8 cellular contexts compared by ENCODE assay signal in the genomic region with DNA sequence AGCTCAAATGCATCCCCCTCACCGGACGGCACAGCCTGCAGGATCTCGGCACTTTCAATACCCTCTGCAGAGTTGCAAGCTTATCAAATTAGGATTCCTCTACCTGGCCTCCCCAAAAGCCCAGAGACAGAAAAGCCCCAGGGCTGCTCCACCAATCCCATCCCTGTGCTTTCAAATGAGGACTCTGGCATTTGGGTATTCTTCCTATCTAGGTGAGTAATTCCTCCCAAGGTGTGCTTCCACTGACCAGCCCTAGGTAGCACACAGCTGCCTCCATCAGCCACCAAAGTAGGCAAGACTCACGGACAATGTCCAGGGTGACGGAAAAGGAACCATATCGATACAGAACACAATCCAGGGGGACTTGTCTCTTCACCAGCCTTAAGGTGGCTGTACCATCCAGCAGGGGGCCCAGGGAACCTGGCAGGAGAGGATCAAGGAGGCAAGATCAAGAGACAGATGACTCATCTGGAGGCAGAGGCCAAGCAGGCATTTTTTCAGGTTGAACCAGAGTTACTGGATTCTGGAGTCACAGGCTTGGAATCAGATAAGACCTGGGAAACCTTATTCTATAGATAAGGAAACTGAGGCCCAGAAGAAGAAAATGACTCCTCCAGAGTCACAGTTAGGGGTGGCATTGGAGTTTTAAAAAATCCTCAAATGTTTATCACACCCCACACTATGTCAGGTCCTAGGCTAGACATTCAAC. TPM values are rescaled to one million over a fixed set of nuclear protein-coding genes. Genes with fewer than 3 reads are reported as not detected.
DNase-seq lines count a peak whose midpoint lies in the region; ATAC-seq, FAIRE-seq and TF ChIP-seq lines count a peak whose summit lies in the region.

No MANE protein-coding gene starts in this region.

- H3K4me3 Mint-ChIP-seq in stimulated activated memory B cell treated with anti-CD40 and anti-IgM and Interleukin-4, amounts not matched to agents 10 μg/mL and 1 μg/mL and 100 μg/mL, for 72 hours = no peak overlapping the region

- peak; percentile 68 for ATAC-seq in stimulated activated memory B cell treated with anti-CD40 and anti-IgM and Interleukin-4, amounts not matched to agents 10 μg/mL and 1 μg/mL and 100 μg/mL, for 72 hours
- ATAC-seq in HG03175 (IDR thresholded peaks at IDR 0.05; ENCODE audit: unreplicated experiment) = no peak
- no peak for ATAC-seq in GM21360 (IDR thresholded peaks at IDR 0.05; ENCODE audit: unreplicated experiment)

- no peaks in the 10 kb centered on the region for H3K4me1 ChIP-seq in endothelial cell of umbilical vein (ENCODE audit: control insufficient read depth, extremely low read depth, insufficient read depth, low read length)

- H3K36me3 Mint-ChIP-seq in stimulated activated memory B cell treated with anti-CD40 and anti-IgM and Interleukin-4, amounts not matched to agents 10 μg/mL and 1 μg/mL and 100 μg/mL, for 72 hours = peaks cover 31% of the 10 kb centered on the region

- peaks cover 3 to 22% of the 10 kb centered on the region in 2 experiments for H3K36me3 ChIP-seq in endothelial cell of umbilical vein (ENCODE audit: control insufficient read depth in 2 of 2, extremely low read depth in 1 of 2, insufficient read depth in 2 of 2, low read length in 2 of 2)

- H3K27ac ChIP-seq in endothelial cell of umbilical vein (ENCODE audit: insufficient read depth, low read depth, low read length) = no peak overlapping the region

- no peak overlapping the region for H3K4me3 ChIP-seq in WI38 (ENCODE audit: low read depth, low read length)
- no peak overlapping the region for H3K4me3 ChIP-seq in endothelial cell of umbilical vein (replicated peaks in 1 of 3; ENCODE audit: insufficient read depth in 1 of 3, low read depth in 1 of 3, low read length in 3 of 3)

- POLR2A ChIA-PET in endothelial cell of umbilical vein (lab: Charles Lee) = interaction anchor here (0.6 to 1.4 kb wide), 2 partner anchors 18 to 97 kb away, joined by 3 read pairs; a partner anchor contains a TSS

- no peaks in the 10 kb centered on the region for H3K9me3 ChIP-seq in endothelial cell of umbilical vein (replicated peaks; ENCODE audit: control insufficient read depth, insufficient read depth, low read length)

- H3K9me1 ChIP-seq in endothelial cell of umbilical vein (replicated peaks; ENCODE audit: control insufficient read depth, extremely low read depth, insufficient read depth, low read length) = no peaks in the 10 kb centered on the region

- H3K4me1 Mint-ChIP-seq in stimulated activated memory B cell treated with anti-CD40 and anti-IgM and Interleukin-4, amounts not matched to agents 10 μg/mL and 1 μg/mL and 100 μg/mL, for 72 hours = peaks cover 5% of the 10 kb centered on the region

- TF ChIP-seq POLR2A in endothelial cell of umbilical vein (IDR thresholded peaks at IDR 0.05; ENCODE audit: low read depth, low read length) = no peak

- FAIRE-seq in endothelial cell of umbilical vein (lab: Jason Lieb, UNC) = peak; percentile 82

- no peak overlapping the region for H3K4me2 ChIP-seq in endothelial cell of umbilical vein (ENCODE audit: insufficient read depth, low read length)

- no peaks in the 10 kb centered on the region for H3K79me2 ChIP-seq in endothelial cell of umbilical vein (ENCODE audit: control insufficient read depth, insufficient read depth, low read length)

- H3K27me3 Mint-ChIP-seq in stimulated activated memory B cell treated with anti-CD40 and anti-IgM and Interleukin-4, amounts not matched to agents 10 μg/mL and 1 μg/mL and 100 μg/mL, for 72 hours = no peaks in the 10 kb centered on the region

- H2AFZ ChIP-seq in endothelial cell of umbilical vein (ENCODE audit: low read depth, low read length) = no peak overlapping the region

- no peak overlapping the region for H3K9ac ChIP-seq in endothelial cell of umbilical vein (replicated peaks; ENCODE audit: extremely low read depth, insufficient read depth, low read length)

- BruUV-seq in endothelial cell of umbilical vein (replicated peaks; lab: Mats Ljungman, UMichigan) = no TSS peak

- dilution Hi-C loops in endothelial cell of umbilical vein (cut with MboI; ENCODE audit: extremely low pct_ligation_motif_present, low sequenced_read_pairs) = no loop called here

- DNase-seq in AG08395 (ENCODE audit: low spot score) = peak; percentile 71
- peak; percentile 87 for DNase-seq in HT-29 (ENCODE audit: low spot score)
- peak; percentile 40 for DNase-seq in endothelial cell of umbilical vein (ENCODE audit: low read depth, low spot score)
- DNase-seq in cerebellar cortex (ENCODE audit: low spot score) = no peak

- CTCF ChIA-PET in endothelial cell of umbilical vein (lab: Charles Lee) = interaction anchor here (0.6 to 3.3 kb wide), 7 partner anchors 12 to 90 kb away, joined by 3 to 11 read pairs (median 5); a partner anchor contains a TSS

- H3K27ac Mint-ChIP-seq in stimulated activated memory B cell treated with anti-CD40 and anti-IgM and Interleukin-4, amounts not matched to agents 10 μg/mL and 1 μg/mL and 100 μg/mL, for 72 hours = peak overlapping the region; percentile 44

- intact Hi-C loops in endothelial cell of umbilical vein (cut with micrococcal nuclease) = no loop called here

- TF ChIP-seq CTCF in WI38 (IDR thresholded peaks at IDR 0.05; ENCODE audit: low read depth, low read length) (peak; percentile 50), endothelial cell of umbilical vein (IDR thresholded peaks at IDR 0.05; ENCODE audit: extremely low read depth in 1 of 2, insufficient read depth in 1 of 2, low read depth in 1 of 2, low read length in 2 of 2) (peak; percentile 34 to 37)

- no peaks in the 10 kb centered on the region for H3K27me3 ChIP-seq in endothelial cell of umbilical vein (ENCODE audit: control insufficient read depth in 2 of 2, insufficient read depth in 2 of 2, low read length in 2 of 2)

- no peaks in the 10 kb centered on the region for H3K9me3 Mint-ChIP-seq in stimulated activated memory B cell treated with anti-CD40 and anti-IgM and Interleukin-4, amounts not matched to agents 10 μg/mL and 1 μg/mL and 100 μg/mL, for 72 hours

- no peaks in the 10 kb centered on the region for H4K20me1 ChIP-seq in endothelial cell of umbilical vein (replicated peaks; ENCODE audit: control insufficient read depth, extremely low read depth, insufficient read depth, low read length)

RNA-seq across cellular contexts. Expression of a gene that starts 9.9 kb away (rescaled TPM):
- total RNA-seq in HT-29 (2014; rRNA removed; shearing (Covaris generic)) = 2.7 and 7.6 TPM in 2 replicates
- 0.42 and 0.51 TPM in 2 replicates for total RNA-seq in endothelial cell of umbilical vein
- polyA plus RNA-seq in endothelial cell of umbilical vein = 0.99 and 2.0 TPM in 2 replicates
- 0.43 and 0.69 TPM in 2 replicates for polyA plus RNA-seq in endothelial cell of umbilical vein (2011; cell fraction: cytosol; rRNA removed)
- polyA plus RNA-seq in endothelial cell of umbilical vein (2011; cell fraction: nucleus; rRNA removed) = 1.8 and 1.9 TPM in 2 replicates
- polyA plus RNA-seq in endothelial cell of umbilical vein (2012) = 0.40 and 0.59 TPM in 2 replicates
- polyA minus RNA-seq in endothelial cell of umbilical vein = 0.73 and 0.83 TPM in 2 replicates
- polyA minus RNA-seq in endothelial cell of umbilical vein (2011; cell fraction: cytosol; rRNA and poly(A)+ RNA removed) = not detected
- polyA minus RNA-seq in endothelial cell of umbilical vein (2011; cell fraction: nucleus; rRNA and poly(A)+ RNA removed) = 1.1 TPM in 1 of 2 replicates, not detected in the other

RNA-seq across cellular contexts. Expression of a gene that starts 10.7 kb away (rescaled TPM):
- total RNA-seq in HT-29 (2014; rRNA removed; shearing (Covaris generic)) = 46.8 and 49.4 TPM in 2 replicates
- 63.6 and 69.8 TPM in 2 replicates for total RNA-seq in endothelial cell of umbilical vein
- polyA plus RNA-seq in endothelial cell of umbilical vein = 46.7 and 52.2 TPM in 2 replicates
- polyA plus RNA-seq in endothelial cell of umbilical vein (2011; cell fraction: cytosol; rRNA removed) = 51.7 and 53.8 TPM in 2 replicates
- polyA plus RNA-seq in endothelial cell of umbilical vein (2011; cell fraction: nucleus; rRNA removed) = 74.5 and 78.7 TPM in 2 replicates
- 47.2 and 65.8 TPM in 2 replicates for polyA plus RNA-seq in endothelial cell of umbilical vein (2012)
- polyA minus RNA-seq in endothelial cell of umbilical vein = 58.6 and 60.2 TPM in 2 replicates
- 91.6 TPM for polyA minus RNA-seq in endothelial cell of umbilical vein (2011; cell fraction: cytosol; rRNA and poly(A)+ RNA removed)
- 24.3 and 48.4 TPM in 2 replicates for polyA minus RNA-seq in endothelial cell of umbilical vein (2011; cell fraction: nucleus; rRNA and poly(A)+ RNA removed)

RNA-seq across cellular contexts. Expression of a gene that starts 17.9 kb away (rescaled TPM):
- 32.1 and 35.0 TPM in 2 replicates for total RNA-seq in HT-29 (2014; rRNA removed; shearing (Covaris generic))
- total RNA-seq in endothelial cell of umbilical vein = 97.4 and 103 TPM in 2 replicates
- 98.8 and 105 TPM in 2 replicates for polyA plus RNA-seq in endothelial cell of umbilical vein
- 83.6 and 87.9 TPM in 2 replicates for polyA plus RNA-seq in endothelial cell of umbilical vein (2011; cell fraction: cytosol; rRNA removed)
- polyA plus RNA-seq in endothelial cell of umbilical vein (2011; cell fraction: nucleus; rRNA removed) = 74.2 and 86.2 TPM in 2 replicates
- polyA plus RNA-seq in endothelial cell of umbilical vein (2012) = 84.7 and 85.7 TPM in 2 replicates
- 159 and 179 TPM in 2 replicates for polyA minus RNA-seq in endothelial cell of umbilical vein
- 52.2 TPM for polyA minus RNA-seq in endothelial cell of umbilical vein (2011; cell fraction: cytosol; rRNA and poly(A)+ RNA removed)
- 41.1 and 63.9 TPM in 2 replicates for polyA minus RNA-seq in endothelial cell of umbilical vein (2011; cell fraction: nucleus; rRNA and poly(A)+ RNA removed)

RNA-seq across cellular contexts. Expression of a gene that starts 25.0 kb away (rescaled TPM):
- 5.5 and 5.9 TPM in 2 replicates for total RNA-seq in HT-29 (2014; rRNA removed; shearing (Covaris generic))
- 49.8 and 64.3 TPM in 2 replicates for total RNA-seq in endothelial cell of umbilical vein
- polyA plus RNA-seq in endothelial cell of umbilical vein = 48.6 and 53.2 TPM in 2 replicates
- 29.6 and 30.6 TPM in 2 replicates for polyA plus RNA-seq in endothelial cell of umbilical vein (2011; cell fraction: cytosol; rRNA removed)
- polyA plus RNA-seq in endothelial cell of umbilical vein (2011; cell fraction: nucleus; rRNA removed) = 236 and 251 TPM in 2 replicates
- 69.3 and 108 TPM in 2 replicates for polyA plus RNA-seq in endothelial cell of umbilical vein (2012)
- polyA minus RNA-seq in endothelial cell of umbilical vein = 55.9 and 64.6 TPM in 2 replicates
- 5.0 TPM for polyA minus RNA-seq in endothelial cell of umbilical vein (2011; cell fraction: cytosol; rRNA and poly(A)+ RNA removed)
- 58.4 and 64.0 TPM in 2 replicates for polyA minus RNA-seq in endothelial cell of umbilical vein (2011; cell fraction: nucleus; rRNA and poly(A)+ RNA removed)

RNA-seq across cellular contexts. Expression of a gene that starts 28.3 kb away (rescaled TPM):
- 50.5 and 52.1 TPM in 2 replicates for total RNA-seq in HT-29 (2014; rRNA removed; shearing (Covaris generic))
- 23.5 and 24.9 TPM in 2 replicates for total RNA-seq in endothelial cell of umbilical vein
- 16.8 and 18.7 TPM in 2 replicates for polyA plus RNA-seq in endothelial cell of umbilical vein
- 27.8 and 29.8 TPM in 2 replicates for polyA plus RNA-seq in endothelial cell of umbilical vein (2011; cell fraction: cytosol; rRNA removed)
- polyA plus RNA-seq in endothelial cell of umbilical vein (2011; cell fraction: nucleus; rRNA removed) = 12.2 and 12.6 TPM in 2 replicates
- polyA plus RNA-seq in endothelial cell of umbilical vein (2012) = 19.6 and 22.5 TPM in 2 replicates
- 10.2 and 16.1 TPM in 2 replicates for polyA minus RNA-seq in endothelial cell of umbilical vein
- 19.8 TPM for polyA minus RNA-seq in endothelial cell of umbilical vein (2011; cell fraction: cytosol; rRNA and poly(A)+ RNA removed)
- polyA minus RNA-seq in endothelial cell of umbilical vein (2011; cell fraction: nucleus; rRNA and poly(A)+ RNA removed) = 4.5 and 8.3 TPM in 2 replicates
